Comparison of ENCODE assay signal across 21 cellular contexts in the genomic region with DNA sequence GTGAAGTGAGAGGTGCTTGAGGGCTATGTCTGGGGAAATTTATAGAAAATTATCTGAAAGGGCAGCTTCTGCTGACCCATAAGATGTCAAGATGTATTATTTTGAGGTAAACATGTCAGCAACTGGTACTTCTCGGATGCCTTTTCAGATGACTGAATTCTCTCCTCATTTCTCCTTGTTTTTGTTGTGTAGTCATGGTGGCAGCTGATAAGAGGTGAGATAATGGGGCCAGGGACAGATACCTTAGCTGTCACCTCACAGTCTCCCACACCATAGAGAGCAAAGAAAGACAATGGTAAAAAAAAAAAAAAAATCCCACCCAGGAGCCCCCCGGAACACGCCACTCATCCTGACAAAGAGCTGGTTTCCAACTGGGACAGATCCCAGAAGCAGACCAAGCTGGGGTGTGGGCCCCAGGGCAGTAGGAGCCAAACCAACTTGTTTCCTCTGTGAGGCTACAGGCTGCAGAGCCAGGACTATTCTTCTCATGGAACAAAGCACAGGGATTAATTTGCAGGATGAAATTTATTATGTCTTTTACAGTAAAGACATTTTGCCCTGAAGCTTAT. TPM values are rescaled to one million over a fixed set of nuclear protein-coding genes. Genes with fewer than 3 reads are reported as not detected.
DNase-seq lines count a peak whose midpoint lies in the region; ATAC-seq, FAIRE-seq and TF ChIP-seq lines count a peak whose summit lies in the region.
"Had no signal": no experiment of that assay in that cellular context is flagged by ENCODE, and none has a peak within 500 bp of the region (broad histone marks: within the 10 kb centered on the region; RNA-seq: fewer than 3 reads in every experiment).

No MANE protein-coding gene starts in this region.

- peaks cover 3% of the 10 kb centered on the region; the same call in 1 of the 2 replicates for H3K4me1 Mint-ChIP-seq in WTC11

- H3K27ac ChIP-seq in HEK293 (ENCODE audit: extremely low read depth, low read depth, low read length) (no peak overlapping the region), parathyroid adenoma (peak overlapping the region; percentile 76)
- H3K27ac ChIP-seq: SJCRH30 had no signal

- ATAC-seq in WTC11 (no peak), HG02973 (IDR thresholded peaks at IDR 0.05; ENCODE audit: unreplicated experiment) (no peak)

- H2AFZ ChIP-seq in parathyroid adenoma, result peak overlapping the region; percentile 71

- no peak for TF ChIP-seq CTCF in HEK293 (tag by site-specific recombination; IDR thresholded peaks at IDR 0.05)
- no peak for TF ChIP-seq CTCF in WTC11 (IDR thresholded peaks at IDR 0.05)
- TF ChIP-seq CTCF in fibroblast of the aortic adventitia (IDR thresholded peaks at IDR 0.05; ENCODE audit: insufficient read depth, low read length), result no peak
- TF ChIP-seq CTCF in parathyroid adenoma (IDR thresholded peaks at IDR 0.05), result no peak

- no peak for FAIRE-seq in frontal cortex (lab: Jason Lieb, UNC)

- peak overlapping the region; percentile 50 for H3K4me2 ChIP-seq in parathyroid adenoma (ENCODE audit: low read length)

- H3K27me3 Mint-ChIP-seq in WTC11 (ENCODE audit: low read depth), result no peaks in the 10 kb centered on the region; the same call in 1 of the 2 replicates

- peak overlapping the region; percentile 15; the same call in 1 of the 2 replicates for H3K27ac Mint-ChIP-seq in WTC11

- H3K4me3 ChIP-seq in HEK293 (ENCODE audit: low read depth, low read length), result no peak overlapping the region
- no peak overlapping the region for H3K4me3 ChIP-seq in fibroblast of the aortic adventitia (ENCODE audit: low read depth, low read length)
- H3K4me3 ChIP-seq in parathyroid adenoma (ENCODE audit: low read depth, low read length), result no peak overlapping the region
- H3K4me3 ChIP-seq: SJCRH30 had no signal

- no peaks in the 10 kb centered on the region for H3K36me3 Mint-ChIP-seq in WTC11
- H3K36me3 Mint-ChIP-seq: CD14-positive monocyte had no signal

- no peaks in the 10 kb centered on the region for H3K9me3 ChIP-seq in HEK293 (ENCODE audit: control insufficient read depth, insufficient read depth, low read depth, low read length)
- H3K9me3 ChIP-seq in parathyroid adenoma (ENCODE audit: control insufficient read depth, low read length), result no peaks in the 10 kb centered on the region
- H3K9me3 ChIP-seq: SJCRH30 had no signal

- no peak for DNase-seq in WTC11 (ENCODE audit: low spot score)
- peak; percentile 12 for DNase-seq in fibroblast of the aortic adventitia (ENCODE audit: low read depth)
- DNase-seq in DMS 273 (lab: John Stamatoyannopoulos, UW; ENCODE audit: unreplicated experiment), result no peak
- DNase-seq in frontal cortex (ENCODE audit: low spot score in 2 of 2), result no peak
- DNase-seq: ACHN; AML-193; HCEC 1CT; KBM-7; NCI-H1417 treated with DMSO at 0.1 percent for 48 hours; NCI-H1930; NCI-H2171; NCI-H446; NCI-H69; NK-92 treated with Interleukin-12 subunit alpha and Interleukin-12 subunit beta, amount 100 ng/mL, for 24 hours; OCI-M1; RPMI8226; SJCRH30 had no signal

- H3K36me3 ChIP-seq in HEK293 (ENCODE audit: control insufficient read depth in 2 of 2, insufficient read depth in 1 of 2, low read length in 2 of 2) (no peaks in the 10 kb centered on the region), parathyroid adenoma (ENCODE audit: control insufficient read depth, insufficient read depth, low read length) (no peaks in the 10 kb centered on the region)
- H3K36me3 ChIP-seq: SJCRH30 had no signal

- no peaks in the 10 kb centered on the region for H3K9me3 Mint-ChIP-seq in WTC11

- CTCF ChIA-PET in HEK293 (lab: Yijun Ruan, JAX) (interaction anchor here (0.5 to 0.7 kb wide), 2 partner anchors 406 to 583 kb away, joined by 3 to 4 read pairs; no protein-coding TSS in a partner anchor), WTC11 (lab: Charles Lee) (interaction anchor here (0.6 to 1.9 kb wide), 2 partner anchors 12 to 383 kb away, joined by 4 to 8 read pairs; no protein-coding TSS in a partner anchor)

- no peaks in the 10 kb centered on the region for H3K79me2 ChIP-seq in parathyroid adenoma

- no peaks in the 10 kb centered on the region for H3K27me3 ChIP-seq in parathyroid adenoma (ENCODE audit: control insufficient read depth, insufficient read depth, low read length)
- H3K27me3 ChIP-seq: SJCRH30 had no signal

- H3K4me3 Mint-ChIP-seq in WTC11, result no peak overlapping the region
- H3K4me3 Mint-ChIP-seq: CD14-positive monocyte had no signal

- POLR2A ChIA-PET in HEK293 (lab: Yijun Ruan, JAX), result interaction anchor here (1.2 kb wide), 1 partner anchor 22 kb away, joined by 3 read pairs; no protein-coding TSS in a partner anchor
- POLR2A ChIA-PET in WTC11 (lab: Charles Lee), result no interaction called here

- no peak overlapping the region for H3K9ac ChIP-seq in parathyroid adenoma

- H3K4me1 ChIP-seq in HEK293 (ENCODE audit: control insufficient read depth, insufficient read depth, low read length), result peaks cover 14% of the 10 kb centered on the region; the same call in 1 of the 2 replicates
- H3K4me1 ChIP-seq in parathyroid adenoma, result peaks cover 12% of the 10 kb centered on the region

TF ChIP-seq in HEK293, 187 proteins besides CTCF, POLR2A, EP300 and RAD21:
- TF ChIP-seq ZNF560 (tag by site-specific recombination; IDR thresholded peaks at IDR 0.05; ENCODE audit: borderline replicate concordance) (no peak), SCRT2 (tag by site-specific recombination; IDR thresholded peaks at IDR 0.05) (0 out of 2 replicates have a peak, but pooled peaks have one; percentile 29), ZNF404 (tag by site-specific recombination; IDR thresholded peaks at IDR 0.05) (no peak), ZFP69B (tag by site-specific recombination; IDR thresholded peaks at IDR 0.05) (peak; percentile 47; the same call in 1 of the 2 replicates), ZNF692 (tag by site-specific recombination; IDR thresholded peaks at IDR 0.05) (peak; percentile 85)
TF ChIP-seq in HEK293: peak in this region for 3.

TF ChIP-seq in WTC11, 78 proteins besides CTCF, POLR2A, EP300 and RAD21 (continues in another document):
- TF ChIP-seq RORB (CRISPR knock-in tag; IDR thresholded peaks at IDR 0.05) (no peak), MAX (CRISPR knock-in tag; IDR thresholded peaks at IDR 0.05) (no peak), NR3C1 (CRISPR knock-in tag; conservative IDR thresholded peaks at IDR 0.05; ENCODE audit: low read depth) (no peak), ZNF121 (CRISPR knock-in tag; IDR thresholded peaks at IDR 0.05) (no peak), TP53 (CRISPR knock-in tag; IDR thresholded peaks at IDR 0.05) (no peak), CREM (CRISPR knock-in tag; IDR thresholded peaks at IDR 0.05) (no peak), ZNF416 (CRISPR knock-in tag; IDR thresholded peaks at IDR 0.05) (no peak), NR1H2 (CRISPR knock-in tag; IDR thresholded peaks at IDR 0.05) (no peak)
- TF ChIP-seq, protein P1, sequence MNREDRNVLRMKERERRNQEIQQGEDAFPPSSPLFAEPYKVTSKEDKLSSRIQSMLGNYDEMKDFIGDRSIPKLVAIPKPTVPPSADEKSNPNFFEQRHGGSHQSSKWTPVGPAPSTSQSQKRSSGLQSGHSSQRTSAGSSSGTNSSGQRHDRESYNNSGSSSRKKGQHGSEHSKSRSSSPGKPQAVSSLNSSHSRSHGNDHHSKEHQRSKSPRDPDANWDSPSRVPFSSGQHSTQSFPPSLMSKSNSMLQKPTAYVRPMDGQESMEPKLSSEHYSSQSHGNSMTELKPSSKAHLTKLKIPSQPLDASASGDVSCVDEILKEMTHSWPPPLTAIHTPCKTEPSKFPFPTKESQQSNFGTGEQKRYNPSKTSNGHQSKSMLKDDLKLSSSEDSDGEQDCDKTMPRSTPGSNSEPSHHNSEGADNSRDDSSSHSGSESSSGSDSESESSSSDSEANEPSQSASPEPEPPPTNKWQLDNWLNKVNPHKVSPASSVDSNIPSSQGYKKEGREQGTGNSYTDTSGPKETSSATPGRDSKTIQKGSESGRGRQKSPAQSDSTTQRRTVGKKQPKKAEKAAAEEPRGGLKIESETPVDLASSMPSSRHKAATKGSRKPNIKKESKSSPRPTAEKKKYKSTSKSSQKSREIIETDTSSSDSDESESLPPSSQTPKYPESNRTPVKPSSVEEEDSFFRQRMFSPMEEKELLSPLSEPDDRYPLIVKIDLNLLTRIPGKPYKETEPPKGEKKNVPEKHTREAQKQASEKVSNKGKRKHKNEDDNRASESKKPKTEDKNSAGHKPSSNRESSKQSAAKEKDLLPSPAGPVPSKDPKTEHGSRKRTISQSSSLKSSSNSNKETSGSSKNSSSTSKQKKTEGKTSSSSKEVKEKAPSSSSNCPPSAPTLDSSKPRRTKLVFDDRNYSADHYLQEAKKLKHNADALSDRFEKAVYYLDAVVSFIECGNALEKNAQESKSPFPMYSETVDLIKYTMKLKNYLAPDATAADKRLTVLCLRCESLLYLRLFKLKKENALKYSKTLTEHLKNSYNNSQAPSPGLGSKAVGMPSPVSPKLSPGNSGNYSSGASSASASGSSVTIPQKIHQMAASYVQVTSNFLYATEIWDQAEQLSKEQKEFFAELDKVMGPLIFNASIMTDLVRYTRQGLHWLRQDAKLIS (CRISPR knock-in tag; IDR thresholded peaks at IDR 0.05; ENCODE audit: borderline replicate concordance), result no peak
- TF ChIP-seq, protein P2, sequence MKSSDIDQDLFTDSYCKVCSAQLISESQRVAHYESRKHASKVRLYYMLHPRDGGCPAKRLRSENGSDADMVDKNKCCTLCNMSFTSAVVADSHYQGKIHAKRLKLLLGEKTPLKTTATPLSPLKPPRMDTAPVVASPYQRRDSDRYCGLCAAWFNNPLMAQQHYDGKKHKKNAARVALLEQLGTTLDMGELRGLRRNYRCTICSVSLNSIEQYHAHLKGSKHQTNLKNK (CRISPR knock-in tag; IDR thresholded peaks at IDR 0.05), result no peak
- TF ChIP-seq, protein P3, sequence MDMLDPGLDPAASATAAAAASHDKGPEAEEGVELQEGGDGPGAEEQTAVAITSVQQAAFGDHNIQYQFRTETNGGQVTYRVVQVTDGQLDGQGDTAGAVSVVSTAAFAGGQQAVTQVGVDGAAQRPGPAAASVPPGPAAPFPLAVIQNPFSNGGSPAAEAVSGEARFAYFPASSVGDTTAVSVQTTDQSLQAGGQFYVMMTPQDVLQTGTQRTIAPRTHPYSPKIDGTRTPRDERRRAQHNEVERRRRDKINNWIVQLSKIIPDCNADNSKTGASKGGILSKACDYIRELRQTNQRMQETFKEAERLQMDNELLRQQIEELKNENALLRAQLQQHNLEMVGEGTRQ (CRISPR knock-in tag; IDR thresholded peaks at IDR 0.05), result no peak

RNA-seq across cellular contexts. Expression of gene NDUFA12, which starts 52.3 kb away (rescaled TPM):
- total RNA-seq in WTC11 (2021) (87.3 to 102 TPM (median 97.0 TPM) in 3 replicates), fibroblast of the aortic adventitia (ENCODE audit: low replicate concordance) (16.9 and 120 TPM in 2 replicates), frontal cortex (76.6 TPM)
